14 cellular contexts compared by ENCODE assay signal in the genomic region with DNA sequence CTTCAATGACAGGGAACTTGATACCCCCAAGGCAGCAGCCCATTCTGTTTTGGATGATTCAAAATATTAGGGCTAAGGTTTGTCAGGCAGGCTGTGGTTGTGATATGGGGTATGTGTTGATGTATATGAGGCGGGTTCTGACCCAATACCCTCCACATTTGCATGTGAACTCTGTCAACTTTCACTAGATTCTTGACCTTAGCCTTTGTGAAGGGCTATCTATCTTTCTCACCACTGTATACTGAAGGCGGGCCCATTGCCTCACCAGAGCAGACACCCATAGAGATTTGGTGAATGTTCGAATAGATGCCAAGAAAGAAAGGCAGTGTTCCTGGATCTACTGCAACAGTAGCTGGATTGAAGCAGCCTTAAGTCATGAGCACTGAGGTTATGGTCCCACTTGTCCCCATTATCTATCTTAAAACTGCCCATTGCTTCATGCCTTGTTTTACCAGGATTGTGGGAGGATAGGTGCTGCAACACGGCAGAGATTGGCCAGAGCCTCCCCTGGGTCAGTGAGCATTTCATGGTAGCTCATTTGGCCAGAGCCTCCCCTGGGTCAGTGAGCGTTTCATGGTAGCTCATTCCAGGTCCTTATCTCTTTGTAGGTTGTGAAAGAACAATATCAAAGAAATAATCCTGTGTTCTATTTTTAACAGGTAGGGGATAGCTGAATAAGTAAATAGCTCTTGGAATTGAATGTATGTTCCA.
"Had no signal": no experiment of that assay in that cellular context is flagged by ENCODE, and none has a peak within 500 bp of the region (broad histone marks: within the 10 kb centered on the region; RNA-seq: fewer than 3 reads in every experiment).

No MANE protein-coding gene starts in this region.

- ATAC-seq: activated CD4-positive, CD25-positive, alpha-beta regulatory T cell treated with anti-CD3 and anti-CD28 coated beads, Interleukin-2, amount 50 U/mL, for 24 hours; activated naive CD8-positive, alpha-beta T cell treated with anti-CD3 and anti-CD28 coated beads, Interleukin-2, amount 50 U/mL, for 24 hours; right lobe of liver; stimulated activated naive CD8-positive, alpha-beta T cell treated with anti-CD3 and anti-CD28 coated beads, Interleukin-15, amount 100 ng/mL, for 72 hours had no signal

- H3K27me3 ChIP-seq: ascending aorta, dorsolateral prefrontal cortex, right lobe of liver, upper lobe of left lung had no signal

- H3K27ac ChIP-seq: ascending aorta, dorsolateral prefrontal cortex, right lobe of liver, upper lobe of left lung had no signal

- H3K4me1 ChIP-seq: right lobe of liver had no signal

- H3K36me3 ChIP-seq: ascending aorta, right lobe of liver, upper lobe of left lung had no signal

- DNase-seq: activated CD4-positive, alpha-beta T cell treated with anti-CD3 and anti-CD28 coated beads, Interleukin-2, amount 50 U/mL, for 1 hour; activated naive CD4-positive, alpha-beta T cell treated with anti-CD3 and anti-CD28 coated beads for 36 hours; activated naive CD8-positive, alpha-beta T cell treated with anti-CD3 and anti-CD28 coated beads, Interleukin-2, amount 50 U/mL, for 24 hours; activated T-cell treated with anti-CD3 and anti-CD28 coated beads for 4 hours; dorsolateral prefrontal cortex; hypothalamus; right lobe of liver; stimulated activated naive CD8-positive, alpha-beta T cell treated with anti-CD3 and anti-CD28 coated beads, Interleukin-15, amount 100 ng/mL, for 72 hours; T-helper 1 cell; T1000; upper lobe of left lung had no signal

- H3K9me3 ChIP-seq: ascending aorta, right lobe of liver, upper lobe of left lung had no signal

- H3K4me3 ChIP-seq: ascending aorta, dorsolateral prefrontal cortex, right lobe of liver, smooth muscle cell, upper lobe of left lung had no signal
